Comparison of ENCODE assay signal across 6 cellular contexts in genomic region chr11:64869571-64870175, GRCh38. TPM values are rescaled to one million over a fixed set of nuclear protein-coding genes. Genes with fewer than 3 reads are reported as not detected.
DNase-seq lines count a peak whose midpoint lies in the region; FAIRE-seq and TF ChIP-seq lines count a peak whose summit lies in the region.

No MANE protein-coding gene starts in this region.

- intact Hi-C loops in esophagus muscularis mucosa (cut with DNase I): no loop called here

- H3K4me3 ChIP-seq in esophagus muscularis mucosa: peak overlapping the region in 3 of 4 donors; percentile 13 to 42 (median 29)
- peak overlapping the region; percentile 7 for H3K4me3 ChIP-seq in suprapubic skin

- peaks cover 70% of the 10 kb centered on the region for H3K4me1 Mint-ChIP-seq in T-helper 1 cell treated with Interleukin-12 subunit alpha and Interleukin-12 subunit beta and Interleukin-4 antibody, amounts not matched to agents 30 μg/mL and 1 μg/mL, for 36 hours (ENCODE audit: low read depth)

- DNase-seq in T-helper 1 cell (no peak), esophagus muscularis mucosa (ENCODE audit: extremely low spot score) (no peak), suprapubic skin (ENCODE audit: low spot score in 2 of 2) (no peak), urothelium cell line (ENCODE audit: low spot score) (no peak), NCI-H510A (lab: John Stamatoyannopoulos, UW) (no peak)

- TF ChIP-seq EP300 in esophagus muscularis mucosa (IDR thresholded peaks at IDR 0.05) (no peak), suprapubic skin (IDR thresholded peaks at IDR 0.05) (no peak)

- peak in 2 of 3 experiments; percentile 17 to 37 for TF ChIP-seq CTCF in esophagus muscularis mucosa (IDR thresholded peaks at IDR 0.05)
- TF ChIP-seq CTCF in suprapubic skin (IDR thresholded peaks at IDR 0.05): peak in 1 of 2 donors; percentile 18

- WGBS in esophagus muscularis mucosa: 0% methylated on average over 1 of the region's 9 CpGs
- no CpG with 5 or more reads among the region's 9 CpGs for WGBS in suprapubic skin

- H3K27me3 ChIP-seq in esophagus muscularis mucosa: no peaks in the 10 kb centered on the region
- no peaks in the 10 kb centered on the region for H3K27me3 ChIP-seq in suprapubic skin

- no peaks in the 10 kb centered on the region for H3K27me3 Mint-ChIP-seq in T-helper 1 cell treated with Interleukin-12 subunit alpha and Interleukin-12 subunit beta and Interleukin-4 antibody, amounts not matched to agents 30 μg/mL and 1 μg/mL, for 36 hours (ENCODE audit: low read depth)

- peak overlapping the region; percentile 65 for H3K4me3 Mint-ChIP-seq in T-helper 1 cell treated with Interleukin-12 subunit alpha and Interleukin-12 subunit beta and Interleukin-4 antibody, amounts not matched to agents 30 μg/mL and 1 μg/mL, for 36 hours

- peaks cover 34% of the 10 kb centered on the region for H3K36me3 Mint-ChIP-seq in T-helper 1 cell treated with Interleukin-12 subunit alpha and Interleukin-12 subunit beta and Interleukin-4 antibody, amounts not matched to agents 30 μg/mL and 1 μg/mL, for 36 hours (ENCODE audit: low read depth)

- TF ChIP-seq POLR2A in esophagus muscularis mucosa (IDR thresholded peaks at IDR 0.05; ENCODE audit: low read depth) (no peak), suprapubic skin (IDR thresholded peaks at IDR 0.05) (no peak)

- peak overlapping the region; percentile 62 for H3K27ac Mint-ChIP-seq in T-helper 1 cell treated with Interleukin-12 subunit alpha and Interleukin-12 subunit beta and Interleukin-4 antibody, amounts not matched to agents 30 μg/mL and 1 μg/mL, for 36 hours

- peak overlapping the region; percentile 93 to 98 (median 94) for H3K27ac ChIP-seq in esophagus muscularis mucosa (replicated peaks in 1 of 4)
- H3K27ac ChIP-seq in suprapubic skin: peak overlapping the region; percentile 67

- H3K4me1 ChIP-seq in esophagus muscularis mucosa: peaks cover 97 to 100% (median 99%) of the 10 kb centered on the region in 4 donors
- H3K4me1 ChIP-seq in suprapubic skin: peaks cover 77% of the 10 kb centered on the region

- H3K9me3 Mint-ChIP-seq in T-helper 1 cell treated with Interleukin-12 subunit alpha and Interleukin-12 subunit beta and Interleukin-4 antibody, amounts not matched to agents 30 μg/mL and 1 μg/mL, for 36 hours: no peaks in the 10 kb centered on the region

- FAIRE-seq in urothelium cell line (lab: Jason Lieb, UNC): no peak

- H3K9me3 ChIP-seq in esophagus muscularis mucosa: no peaks in the 10 kb centered on the region
- no peaks in the 10 kb centered on the region for H3K9me3 ChIP-seq in suprapubic skin

- H3K36me3 ChIP-seq in esophagus muscularis mucosa (peaks cover 12 to 46% (median 35%) of the 10 kb centered on the region in 4 donors), suprapubic skin (peaks cover 29% of the 10 kb centered on the region)

RNA-seq across cellular contexts. Expression of gene EHD1, which starts 8.7 kb away (rescaled TPM):
- 100 to 1,000 TPM in 2 of 4 donors, 10 to 100 TPM in 2; 57.0 to 193 (median 104) TPM for total RNA-seq in esophagus muscularis mucosa
- total RNA-seq in suprapubic skin: 10 to 100 TPM; 47.8 to 85.4 (median 76.8) TPM

RNA-seq across cellular contexts. Expression of gene CDC42BPG, which starts 25.2 kb away (rescaled TPM):
- under 1 TPM in 3 of 4 donors, not detected in 1; 0.33 to 0.46 (median 0.39) TPM for total RNA-seq in esophagus muscularis mucosa
- total RNA-seq in suprapubic skin: 10 to 100 TPM; 42.2 to 64.9 (median 61.1) TPM

RNA-seq across cellular contexts. Expression of gene ATG2A, which starts 47.3 kb away (rescaled TPM):
- total RNA-seq in esophagus muscularis mucosa (10 to 100 TPM; 19.9 to 28.7 (median 26.1) TPM), suprapubic skin (10 to 100 TPM; 69.5 to 82.2 (median 76.0) TPM)

RNA-seq across cellular contexts. Expression of gene PPP2R5B, which starts 54.8 kb away (rescaled TPM):
- total RNA-seq in esophagus muscularis mucosa (10 to 100 TPM; 24.1 to 38.8 (median 29.0) TPM), suprapubic skin (10 to 100 TPM; 20.1 to 38.3 (median 27.3) TPM)

RNA-seq across cellular contexts. Expression of gene MEN1, which starts 59.3 kb away (rescaled TPM):
- 10 to 100 TPM; 10.4 to 18.7 (median 11.5) TPM for total RNA-seq in esophagus muscularis mucosa
- total RNA-seq in suprapubic skin: 10 to 100 TPM; 26.9 to 46.6 (median 36.1) TPM

Comparison
In these comparisons a context has a peak if more than half of its experiments do, and no peak if none do; other contexts are left out.
1. RNA of gene CDC42BPG, which starts 25.2 kb away (total RNA-seq): 42.2 to 64.9 TPM in suprapubic skin; 0.33 to 0.46 TPM in esophagus muscularis mucosa; every median in the first group is over 10 times any median in the second.